ENCODE assay signal across 12 cellular contexts in the genomic region with DNA sequence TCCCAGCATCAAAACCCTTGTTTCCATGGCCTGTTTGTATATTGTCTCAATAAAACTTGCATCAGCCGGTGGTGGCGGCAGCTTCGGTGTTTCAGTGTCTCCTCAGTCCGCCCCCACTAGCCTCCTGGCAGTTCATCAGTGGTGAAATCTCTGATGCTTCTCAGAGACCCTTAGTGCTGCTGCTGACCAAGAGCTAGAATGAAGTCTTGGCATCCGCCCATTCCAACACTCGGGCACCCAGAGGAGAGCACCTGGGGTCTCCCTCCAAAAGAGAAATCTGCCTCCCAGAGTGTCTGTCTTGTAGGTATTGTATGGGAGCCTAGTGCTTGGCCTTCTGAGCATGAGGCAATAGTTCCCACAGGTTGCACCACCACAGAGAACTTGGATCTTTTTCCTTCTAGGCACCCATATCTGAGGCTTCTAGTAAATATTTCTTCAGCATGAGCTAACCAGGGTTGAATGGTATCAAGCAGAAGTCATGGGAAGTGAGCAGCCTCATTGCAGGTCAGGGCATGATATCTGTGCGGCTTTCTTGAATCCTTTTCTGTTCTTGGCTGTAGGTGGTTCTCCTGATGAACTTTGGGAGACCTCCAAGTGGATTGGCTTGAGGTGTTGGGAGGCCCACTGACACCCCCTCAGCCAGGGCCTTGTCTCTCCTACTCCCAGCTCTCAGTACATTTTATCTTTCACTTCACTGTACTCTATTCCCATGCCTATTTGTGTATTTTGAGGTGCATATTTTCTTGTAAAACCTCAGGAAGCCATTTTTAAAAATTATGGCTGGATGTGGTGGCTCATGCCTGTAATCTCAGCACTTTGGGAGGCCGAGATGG. TPM values are rescaled to one million over a fixed set of nuclear protein-coding genes. Genes with fewer than 3 reads are reported as not detected.
DNase-seq lines count a peak whose midpoint lies in the region; ATAC-seq and TF ChIP-seq lines count a peak whose summit lies in the region.
"Had no signal": no experiment of that assay in that cellular context is flagged by ENCODE, and none has a peak within 500 bp of the region (broad histone marks: within the 10 kb centered on the region; RNA-seq: fewer than 3 reads in every experiment).

No MANE protein-coding gene starts in this region.

- peak; percentile 31 for DNase-seq in GM04503 (ENCODE audit: low read depth)
- peak; percentile 52 for DNase-seq in SIG-M5 (lab: John Stamatoyannopoulos, UW)
- DNase-seq in fibroblast of mammary gland (ENCODE audit: low read depth), result peak; percentile 71
- peak; percentile 78 for DNase-seq in renal cortical epithelial cell (ENCODE audit: low read depth)
- DNase-seq in COLO829 (ENCODE audit: low spot score), result no peak
- DNase-seq in hypothalamus (lab: John Stamatoyannopoulos, UW), result no peak
- DNase-seq in caudate nucleus (lab: John Stamatoyannopoulos, UW), result no peak
- DNase-seq: DMS 273 treated with DMSO at 0.1 percent for 48 hours, NCI-H146 had no signal

- H3K27ac ChIP-seq in caudate nucleus (ENCODE audit: low read depth, low read length), result no peak overlapping the region
- H3K27ac ChIP-seq: parathyroid adenoma, upper lobe of left lung had no signal

- TF ChIP-seq CTCF in fibroblast of mammary gland (conservative IDR thresholded peaks at IDR 0.05; ENCODE audit: control insufficient read depth, insufficient read depth, low read depth, low read length), result no peak

- ATAC-seq in GM18511 (IDR thresholded peaks at IDR 0.05; ENCODE audit: unreplicated experiment), result no peak

- H3K4me3 ChIP-seq in fibroblast of mammary gland (ENCODE audit: control insufficient read depth, low read depth, low read length), result no peak overlapping the region
- H3K4me3 ChIP-seq: upper lobe of left lung had no signal

RNA-seq across cellular contexts. Expression of gene AIFM3, which starts 13.2 kb away (rescaled TPM):
- total RNA-seq in renal cortical epithelial cell, result 0.17 and 0.99 TPM in 2 replicates

RNA-seq across cellular contexts. Expression of gene LZTR1, which starts 28.2 kb away (rescaled TPM):
- 28.7 and 63.5 TPM in 2 replicates for total RNA-seq in renal cortical epithelial cell

RNA-seq across cellular contexts. Expression of gene CRKL, which starts 36.7 kb away (rescaled TPM):
- total RNA-seq in renal cortical epithelial cell, result 48.1 and 66.8 TPM in 2 replicates

RNA-seq across cellular contexts. Expression of gene THAP7, which starts 48.0 kb away (rescaled TPM):
- 11.4 and 16.3 TPM in 2 replicates for total RNA-seq in renal cortical epithelial cell

Comparison
In these comparisons a context has a peak if more than half of its experiments do, and no peak if none do; other contexts are left out.
1. DNase-seq: peak in GM04503 (single experiment), SIG-M5 (single experiment), fibroblast of mammary gland (single experiment) and renal cortical epithelial cell (single experiment); none in COLO829 (single experiment), hypothalamus (0 of 51) and caudate nucleus (0 of 61).